Comparison of ENCODE assay signal across 9 cellular contexts in genomic region chr3:180646187-180646790, GRCh38.
A peak's percentile ranks its signal among the peaks of the same experiment; 100 is the strongest.
DNase-seq lines count a peak whose midpoint lies in the region; ATAC-seq lines count a peak whose summit lies in the region.
"Had no signal": no experiment of that assay in that cellular context is flagged by ENCODE, and none has a peak within 500 bp of the region (broad histone marks: within the 10 kb centered on the region; RNA-seq: fewer than 3 reads in every experiment).

No MANE protein-coding gene starts in this region.

- H3K4me3 Mint-ChIP-seq in stimulated activated memory B cell treated with anti-CD40 and anti-IgM and Interleukin-4, amounts not matched to agents 10 μg/mL and 1 μg/mL and 100 μg/mL, for 72 hours = no peak overlapping the region

- no peaks in the 10 kb centered on the region for H3K36me3 Mint-ChIP-seq in stimulated activated memory B cell treated with anti-CD40 and anti-IgM and Interleukin-4, amounts not matched to agents 10 μg/mL and 1 μg/mL and 100 μg/mL, for 72 hours

- ATAC-seq in GM18511 (IDR thresholded peaks at IDR 0.05; ENCODE audit: unreplicated experiment) (peak; percentile 72), GM19328 (IDR thresholded peaks at IDR 0.05; ENCODE audit: unreplicated experiment) (no peak)
- no peak for ATAC-seq in stimulated activated memory B cell treated with anti-CD40 and anti-IgM and Interleukin-4, amounts not matched to agents 10 μg/mL and 1 μg/mL and 100 μg/mL, for 72 hours
- ATAC-seq: HepG2 had no signal

- H3K4me1 Mint-ChIP-seq in stimulated activated memory B cell treated with anti-CD40 and anti-IgM and Interleukin-4, amounts not matched to agents 10 μg/mL and 1 μg/mL and 100 μg/mL, for 72 hours = no peaks in the 10 kb centered on the region

- H3K9me3 Mint-ChIP-seq in stimulated activated memory B cell treated with anti-CD40 and anti-IgM and Interleukin-4, amounts not matched to agents 10 μg/mL and 1 μg/mL and 100 μg/mL, for 72 hours = no peaks in the 10 kb centered on the region

- DNase-seq in HCEC 1CT = peak; percentile 7
- peak; percentile 34 for DNase-seq in NCI-H69 (lab: John Stamatoyannopoulos, UW)
- DNase-seq in iris pigment epithelial cell (ENCODE audit: low read depth) = peak; percentile 4
- DNase-seq in kidney glomerular epithelial cell (lab: John Stamatoyannopoulos, UW) = no peak
- DNase-seq in hepatic stellate cell (ENCODE audit: low spot score) = no peak

- peaks cover 23% of the 10 kb centered on the region for H3K27me3 Mint-ChIP-seq in stimulated activated memory B cell treated with anti-CD40 and anti-IgM and Interleukin-4, amounts not matched to agents 10 μg/mL and 1 μg/mL and 100 μg/mL, for 72 hours

- no peak overlapping the region for H3K27ac Mint-ChIP-seq in stimulated activated memory B cell treated with anti-CD40 and anti-IgM and Interleukin-4, amounts not matched to agents 10 μg/mL and 1 μg/mL and 100 μg/mL, for 72 hours

Comparison
In these comparisons a context has a peak if more than half of its experiments do, and no peak if none do; other contexts are left out.
1. DNase-seq: peak in HCEC 1CT (single experiment), NCI-H69 (single experiment) and iris pigment epithelial cell (single experiment); none in kidney glomerular epithelial cell (single experiment) and hepatic stellate cell (single experiment).